Comparison of ENCODE assay signal across 7 cellular contexts in the genomic region with DNA sequence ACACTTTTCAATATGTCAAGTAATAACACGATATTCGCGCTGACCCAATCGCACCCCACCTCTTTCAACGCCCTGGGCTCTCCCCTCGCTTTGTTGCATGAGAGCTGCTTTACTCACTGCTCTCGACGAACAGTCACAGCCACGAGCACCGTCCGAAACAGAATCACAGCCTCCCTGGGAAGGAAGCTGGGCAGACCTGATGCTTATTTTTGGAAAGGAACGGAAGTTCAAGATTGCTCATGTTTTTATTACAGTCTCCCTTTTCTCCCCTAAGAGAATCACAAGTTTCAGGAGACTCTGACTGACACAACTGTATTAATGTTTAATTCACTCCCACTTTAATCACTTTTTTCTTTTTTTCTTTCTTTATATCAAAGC.
DNase-seq lines count a peak whose midpoint lies in the region; ATAC-seq and TF ChIP-seq lines count a peak whose summit lies in the region.

No MANE protein-coding gene starts in this region.

- no peaks in the 10 kb centered on the region for H3K27me3 ChIP-seq in left ventricle myocardium inferior (ENCODE audit: low read depth)

- H3K36me3 ChIP-seq in left ventricle myocardium inferior, result no peaks in the 10 kb centered on the region

- H3K4me1 Mint-ChIP-seq in type B pancreatic cell (ENCODE audit: unreplicated experiment), result peaks cover 55% of the 10 kb centered on the region

- no peaks in the 10 kb centered on the region for H3K27me3 Mint-ChIP-seq in type B pancreatic cell

- DNase-seq in activated CD4-positive, alpha-beta T cell treated with anti-CD3 and anti-CD28 coated beads for 48 hours, result peak; percentile 59
- DNase-seq in left ventricle myocardium inferior (no peak), type B pancreatic cell (ENCODE audit: extremely low spot score, unreplicated experiment) (no peak), NCI-H2081 treated with DMSO at 0.1 percent for 48 hours (lab: John Stamatoyannopoulos, UW) (no peak), HCEC 1CT (no peak)

- intact Hi-C loops in left ventricle myocardium inferior (cut with micrococcal nuclease), result no loop called here

- TF ChIP-seq CTCF in left ventricle myocardium inferior (IDR thresholded peaks at IDR 0.05; ENCODE audit: borderline replicate concordance), result no peak
- no peak for TF ChIP-seq CTCF in type B pancreatic cell (conservative IDR thresholded peaks at IDR 0.05)

- peak overlapping the region; percentile 39 for H3K27ac ChIP-seq in left ventricle myocardium inferior (replicated peaks)

- H3K4me1 ChIP-seq in left ventricle myocardium inferior, result peaks cover 80% of the 10 kb centered on the region

- ATAC-seq in GM19043 (IDR thresholded peaks at IDR 0.05; ENCODE audit: low read depth, unreplicated experiment) (peak; percentile 58), HG02970 (IDR thresholded peaks at IDR 0.05; ENCODE audit: low FRiP score, unreplicated experiment) (peak; percentile 51)

- no peaks in the 10 kb centered on the region for H3K9me3 Mint-ChIP-seq in type B pancreatic cell

- H3K4me3 ChIP-seq in left ventricle myocardium inferior, result no peak overlapping the region

- H3K4me3 Mint-ChIP-seq in type B pancreatic cell, result no peak overlapping the region

- H3K27ac Mint-ChIP-seq in type B pancreatic cell, result peak overlapping the region; percentile 60

- H3K9me3 ChIP-seq in left ventricle myocardium inferior (replicated peaks), result no peaks in the 10 kb centered on the region

- H3K36me3 Mint-ChIP-seq in type B pancreatic cell, result peaks cover 5% of the 10 kb centered on the region
